Comparison of ENCODE assay signal across 8 cellular contexts in the genomic region with DNA sequence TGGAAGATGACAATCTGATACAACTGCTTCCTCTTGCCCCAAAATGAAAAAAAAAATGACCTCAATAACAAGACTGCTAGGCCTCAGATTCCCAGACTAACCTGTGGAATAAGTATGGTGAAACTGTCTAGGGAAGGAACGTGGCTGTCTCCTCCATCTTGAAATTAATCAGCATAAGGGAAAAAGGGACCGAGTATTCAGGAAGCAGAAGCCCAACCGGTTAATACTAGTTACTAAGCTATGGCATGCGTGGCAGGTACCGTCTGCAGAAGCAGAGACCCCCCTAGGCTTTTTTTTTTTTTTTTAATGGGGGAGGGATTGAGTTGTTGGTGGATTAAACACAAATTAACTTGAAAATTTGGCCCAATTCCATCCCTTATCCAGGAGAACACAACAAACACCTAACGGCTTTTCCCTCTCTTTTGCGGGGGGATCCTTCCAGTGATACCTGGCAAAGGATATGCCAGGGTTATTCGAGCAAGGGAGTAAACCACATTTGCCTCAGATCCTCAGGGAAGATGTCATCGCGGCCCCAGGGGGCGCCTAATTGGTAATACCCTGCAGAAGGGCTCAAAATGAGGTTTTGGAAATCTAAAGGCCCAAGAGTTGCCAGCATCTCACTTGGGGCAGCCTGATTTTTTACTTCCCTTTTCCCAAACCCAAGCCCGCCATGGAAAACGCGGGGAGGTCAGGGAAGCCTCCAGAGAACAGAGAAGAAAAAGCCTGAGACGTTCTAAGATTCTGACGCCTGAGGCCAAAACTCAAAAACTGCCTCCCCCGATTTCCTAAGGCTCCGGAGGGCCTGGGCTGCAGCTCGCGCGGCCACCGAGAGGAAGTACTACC. TPM values are rescaled to one million over a fixed set of nuclear protein-coding genes. Genes with fewer than 3 reads are reported as not detected.
DNase-seq lines count a peak whose midpoint lies in the region; ATAC-seq, FAIRE-seq and TF ChIP-seq lines count a peak whose summit lies in the region.

No MANE protein-coding gene starts in this region.

- H3K9ac ChIP-seq in NT2/D1 (ENCODE audit: insufficient read length, low read depth), result peak overlapping the region; percentile 93
- peak overlapping the region; percentile 95 for H3K9ac ChIP-seq in GM12878 (ENCODE audit: control insufficient read depth, insufficient read depth, low read length)

- peaks cover 48% of the 10 kb centered on the region for H3K79me2 ChIP-seq in GM12878 (ENCODE audit: control insufficient read depth, insufficient read depth, low read length)

- CTCF ChIA-PET in GM12878 (lab: Yijun Ruan, JAX), result no interaction called here

- TF ChIP-seq EP300 in GM12878 (IDR thresholded peaks at IDR 0.05; ENCODE audit: borderline replicate concordance in 1 of 2, control insufficient read depth in 1 of 2, low read depth in 2 of 2, low read length in 2 of 2), result no peak

- SMC1A ChIA-PET in GM12878 (lab: Charles Lee; ENCODE audit: uncharacterized antibody, unreplicated experiment), result interaction anchor here (1.2 kb wide), 2 partner anchors 12 to 170 kb away, joined by 3 read pairs; no protein-coding TSS in a partner anchor

- H3K9me3 ChIP-seq in NT2/D1 (ENCODE audit: insufficient read depth, low read length), result no peaks in the 10 kb centered on the region
- no peaks in the 10 kb centered on the region; the same call in 2 of the 3 replicates for H3K9me3 ChIP-seq in GM12878 (replicated peaks; ENCODE audit: control insufficient read depth, insufficient read depth, low read length)
- no peaks in the 10 kb centered on the region for H3K9me3 ChIP-seq in spleen

- TF ChIP-seq POLR2A in GM12878 (IDR thresholded peaks at IDR 0.05; ENCODE audit: low read depth, low read length) (no peak), spleen (IDR thresholded peaks at IDR 0.05) (no peak)

- H4K20me1 ChIP-seq in GM12878 (ENCODE audit: control insufficient read depth, insufficient read depth), result no peaks in the 10 kb centered on the region

- H3K4me1 ChIP-seq in NT2/D1 (ENCODE audit: insufficient read depth, insufficient read length) (no peaks in the 10 kb centered on the region), GM12878 (ENCODE audit: control insufficient read depth, insufficient read depth, low read length) (no peaks in the 10 kb centered on the region), spleen (peaks cover 3 to 34% (median 19%) of the 10 kb centered on the region in 6 donors)

- no peak for FAIRE-seq in GM12878 (lab: Jason Lieb, UNC)

- BruUV-seq in GM12878 (replicated peaks; lab: Mats Ljungman, UMichigan), result no TSS peak

- H3K27ac ChIP-seq in GM12878 (ENCODE audit: control insufficient read depth, insufficient read depth) (peak overlapping the region; percentile 95), spleen (peak overlapping the region; percentile 89 to 99 (median 98))

- no peak overlapping the region for H2AFZ ChIP-seq in GM12878 (ENCODE audit: control insufficient read depth, low read depth, low read length)

- TF ChIP-seq RAD21 in GM12878 (IDR thresholded peaks at IDR 0.05; ENCODE audit: insufficient read depth, low read depth, low read length), result no peak

- peak; percentile 18 for ATAC-seq in GM12878
- ATAC-seq in GM21360 (IDR thresholded peaks at IDR 0.05; ENCODE audit: unreplicated experiment), result no peak

- H3K4me2 ChIP-seq in GM12878 (ENCODE audit: control insufficient read depth, insufficient read depth), result no peak overlapping the region

- RAD21 ChIA-PET in GM12878 (lab: Charles Lee; ENCODE audit: unreplicated experiment), result interaction anchor here (1.0 to 1.2 kb wide), 4 partner anchors 12 to 309 kb away, joined by 3 read pairs; no protein-coding TSS in a partner anchor

- H3K4me3 ChIP-seq in HFF-Myc (replicated peaks; ENCODE audit: low read depth, low read length), result peak overlapping the region; percentile 74
- H3K4me3 ChIP-seq in NT2/D1 (ENCODE audit: insufficient read length, low read depth), result peak overlapping the region; percentile 93
- H3K4me3 ChIP-seq in GM12878, result peak overlapping the region; percentile 72
- peak overlapping the region; percentile 47 to 79 (median 59) for H3K4me3 ChIP-seq in spleen

- WGBS in GM12878 (ENCODE audit: insufficient coverage, insufficient replicate concordance, low lambda C conversion rate, missing lambda C conversion rate), result 28% methylated on average over 18 of the region's 22 CpGs
- 0 to 42% (median 1%) methylated on average over 14 to 22 of the region's 22 CpGs for WGBS in spleen, 5 donors

- H3K36me3 ChIP-seq in NT2/D1 (ENCODE audit: insufficient read depth, insufficient read length, low read length) (peaks cover 29% of the 10 kb centered on the region), GM12878 (ENCODE audit: control insufficient read depth in 2 of 2, insufficient read depth in 2 of 2, low read length in 1 of 2) (no peaks in the 10 kb centered on the region), spleen (peaks cover 0 to 23% (median 0%) of the 10 kb centered on the region in 6 donors)

- DNase-seq in Caki2 (ENCODE audit: low read depth) (peak; percentile 42), HFF-Myc (ENCODE audit: extremely low read depth, low read depth) (no peak), NT2/D1 (ENCODE audit: low read depth, low spot score) (no peak), GM12878 (ENCODE audit: low read depth, low spot score) (no peak), inferior parietal cortex (ENCODE audit: extremely low spot score) (peak; percentile 6), spleen (no peak)
- no peak for DNase-seq in stimulated activated CD4-positive, alpha-beta T cell treated with anti-CD3 and anti-CD28 coated beads, Interleukin-15, amount 100 ng/mL, for 24 hours

- intact Hi-C loops in GM12878 (cut with micrococcal nuclease; ENCODE audit: unreplicated experiment) (loop anchor here (2.0 to 10.0 kb wide), 4 partner anchors 121 to 544 kb away; a partner anchor contains a TSS), spleen (cut with DNase I; ENCODE audit: low total_unique reads) (no loop called here)

- in situ Hi-C loops in Caki2 (cut with HindIII; ENCODE audit: low pct_unique_long_range_greater_than_20kb, low sequenced_read_pairs) (no loop called here), GM12878 (cut with MboI) (loop anchor here (5.0 to 10.0 kb wide), 2 partner anchors 309 to 661 kb away; a partner anchor contains a TSS)

- H3K27me3 ChIP-seq in NT2/D1 (ENCODE audit: insufficient read depth, insufficient read length), result no peaks in the 10 kb centered on the region
- H3K27me3 ChIP-seq in GM12878 (replicated peaks in 1 of 2; ENCODE audit: control insufficient read depth in 2 of 2, insufficient read depth in 2 of 2, low read length in 1 of 2), result no peaks in the 10 kb centered on the region
- H3K27me3 ChIP-seq in spleen (replicated peaks in 1 of 7), result no peaks in the 10 kb centered on the region

- POLR2A ChIA-PET in GM12878 (lab: Charles Lee), result interaction anchor here (0.7 kb wide), 1 partner anchor 392 kb away, joined by 4 read pairs; no protein-coding TSS in a partner anchor

- TF ChIP-seq CTCF in HFF-Myc (IDR thresholded peaks at IDR 0.05; ENCODE audit: low read depth, low read length, missing control alignments), result no peak
- TF ChIP-seq CTCF in GM12878 (IDR thresholded peaks at IDR 0.05 in 2 of 3, conservative IDR thresholded peaks at IDR 0.05 in 1 of 3; ENCODE audit: control insufficient read depth in 2 of 3, extremely low read depth in 1 of 3, insufficient read depth in 1 of 3, low read depth in 3 of 3, low read length in 3 of 3), result no peak
- TF ChIP-seq CTCF in spleen (IDR thresholded peaks at IDR 0.05 in 8 of 11, conservative IDR thresholded peaks at IDR 0.05 in 3 of 11), result no peak

TF ChIP-seq in GM12878, 131 proteins besides CTCF, POLR2A, EP300 and RAD21:
- no peak for TF ChIP-seq EGR1 (IDR thresholded peaks at IDR 0.05; ENCODE audit: borderline replicate concordance in 1 of 2, low read depth in 2 of 2, low read length in 2 of 2)
- TF ChIP-seq ZNF24 (IDR thresholded peaks at IDR 0.05), result no peak
- TF ChIP-seq CBX5 (IDR thresholded peaks at IDR 0.05; ENCODE audit: low read depth), result 0 out of 2 replicates have a peak, but pooled peaks have one; percentile 5
- no peak for TF ChIP-seq JUNB (IDR thresholded peaks at IDR 0.05)
- TF ChIP-seq SMAD1 (IDR thresholded peaks at IDR 0.05; ENCODE audit: low read depth, partially characterized antibody), result no peak
- no peak for TF ChIP-seq GABPA (IDR thresholded peaks at IDR 0.05; ENCODE audit: low read depth)
- 0 out of 2 replicates have a peak, but pooled peaks have one; percentile 43 for TF ChIP-seq YY1 (IDR thresholded peaks at IDR 0.05; ENCODE audit: low read depth, low read length)
- no peak for TF ChIP-seq ZNF274 (IDR thresholded peaks at IDR 0.05; ENCODE audit: insufficient read depth, insufficient read length)
- no peak for TF ChIP-seq TBL1XR1 (IDR thresholded peaks at IDR 0.05; ENCODE audit: low read depth, low read length)
TF ChIP-seq in GM12878: peak in this region for 2.

RNA-seq across cellular contexts. Expression of a gene that starts 0.9 kb away (rescaled TPM):
- 14.2 and 18.5 TPM in 2 replicates for total RNA-seq in Caki2 (2014; rRNA removed; shearing (Covaris generic); ENCODE audit: low replicate concordance)
- 74.0 and 76.0 TPM in 2 replicates for total RNA-seq in GM12878 (2013; cell fraction: nucleolus; rRNA removed)
- total RNA-seq in GM12878 (2014; rRNA removed) (22.8 and 29.1 TPM in 2 replicates), GM12878 (2014; rRNA removed; fragmentation: Illumina TruSeq; extraction: Trizol) (33.8 and 33.9 TPM in 2 replicates), GM12878 (2021) (24.8 and 26.3 TPM in 2 replicates), spleen (10 to 100 TPM; 34.7 to 45.6 (median 40.9) TPM)
- polyA plus RNA-seq in GM12878 (2011; ENCODE audit: low read depth), result 6.6 TPM
- polyA plus RNA-seq in GM12878 (2011; rRNA removed) (26.2 and 43.5 TPM in 2 replicates), GM12878 (2014; fragmentation: Illumina TruSeq; extraction: Trizol) (16.8 and 22.4 TPM in 2 replicates), GM12878 (2014; fragmentation: Nextera tagmentation; extraction: Ambion mirVana) (1 to 10 TPM; 4.0 to 5.2 TPM), GM12878 (2014; rRNA removed) (9.9 and 11.2 TPM in 2 replicates), GM12878 (2016; fragmentation: Nextera tagmentation; extraction: Ambion mirVana) (10 to 100 TPM; 12.3 to 13.4 TPM), spleen (1 to 10 TPM; 5.1 to 7.8 (median 5.4) TPM)
- polyA plus RNA-seq in GM12878 (2011; cell fraction: cytosol; rRNA removed), result 8.7 and 11.1 TPM in 2 replicates
- 11.9 and 12.1 TPM in 2 replicates for polyA plus RNA-seq in GM12878 (2011; cell fraction: nucleus; rRNA removed)
- 9.2 and 11.3 TPM in 2 replicates for polyA plus RNA-seq in GM12878 (2012)
- polyA minus RNA-seq in GM12878 (2011; rRNA and poly(A)+ RNA removed), result 35.9 and 55.9 TPM in 2 replicates
- polyA minus RNA-seq in GM12878 (2011; cell fraction: cytosol; rRNA and poly(A)+ RNA removed), result 20.7 and 23.4 TPM in 2 replicates
- 14.5 and 20.6 TPM in 2 replicates for polyA minus RNA-seq in GM12878 (2011; cell fraction: nucleus; rRNA and poly(A)+ RNA removed)

Comparison
In these comparisons a context has a peak if more than half of its experiments do, and no peak if none do; other contexts are left out.
1. DNase-seq: peak in Caki2 (single experiment) and inferior parietal cortex (single experiment); none in HFF-Myc (single experiment), NT2/D1 (single experiment), GM12878 (single experiment), spleen (single experiment) and stimulated activated CD4-positive, alpha-beta T cell treated with anti-CD3 and anti-CD28 coated beads, Interleukin-15, amount 100 ng/mL, for 24 hours (single experiment).
2. Peak in every context shown above with its lines, with median percentiles within 50 percentile points of each other: H3K4me3 ChIP-seq.